Comparison of ENCODE assay signal across 2 cellular contexts in the genomic region with DNA sequence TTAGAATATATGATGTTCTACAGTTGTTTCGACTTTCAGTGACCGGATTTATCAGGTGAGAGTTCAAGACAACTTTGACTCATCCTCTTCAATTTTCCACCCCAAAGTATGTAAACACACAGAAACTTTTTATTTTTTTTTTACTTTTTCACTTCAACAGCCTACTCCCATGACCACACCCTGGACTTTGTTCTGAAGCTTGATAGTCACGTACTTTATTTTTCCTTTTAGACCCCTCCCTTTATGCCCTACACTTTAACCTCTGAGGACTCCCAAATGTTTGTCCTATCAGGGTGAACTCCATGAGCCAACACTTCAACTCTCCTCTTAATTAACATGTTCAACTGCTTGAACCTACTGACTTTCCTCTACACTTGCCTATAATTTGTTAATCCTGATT.
TF ChIP-seq lines count a peak whose summit lies in the region.

No MANE protein-coding gene starts in this region.

TF ChIP-seq in A549, 52 proteins besides CTCF, POLR2A, EP300 and RAD21 (continued from another document):
- TF ChIP-seq ZNF302 (CRISPR knock-in tag; IDR thresholded peaks at IDR 0.05) (no peak), PHF8 (IDR thresholded peaks at IDR 0.05; ENCODE audit: borderline replicate concordance, low read depth) (no peak), EHMT2 (IDR thresholded peaks at IDR 0.05; ENCODE audit: low read depth) (no peak), HEYL (CRISPR knock-in tag; IDR thresholded peaks at IDR 0.05) (no peak), FOXS1 (CRISPR knock-in tag; IDR thresholded peaks at IDR 0.05) (no peak), JUN (IDR thresholded peaks at IDR 0.05) (no peak), RCOR1 (IDR thresholded peaks at IDR 0.05; ENCODE audit: low read depth, low read length) (no peak)
- TF ChIP-seq, protein P1, sequence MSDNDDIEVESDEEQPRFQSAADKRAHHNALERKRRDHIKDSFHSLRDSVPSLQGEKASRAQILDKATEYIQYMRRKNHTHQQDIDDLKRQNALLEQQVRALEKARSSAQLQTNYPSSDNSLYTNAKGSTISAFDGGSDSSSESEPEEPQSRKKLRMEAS (IDR thresholded peaks at IDR 0.05): no peak

TF ChIP-seq in WTC11, 78 proteins besides CTCF, POLR2A, EP300 and RAD21 (continued from another document):
- TF ChIP-seq, protein P2, sequence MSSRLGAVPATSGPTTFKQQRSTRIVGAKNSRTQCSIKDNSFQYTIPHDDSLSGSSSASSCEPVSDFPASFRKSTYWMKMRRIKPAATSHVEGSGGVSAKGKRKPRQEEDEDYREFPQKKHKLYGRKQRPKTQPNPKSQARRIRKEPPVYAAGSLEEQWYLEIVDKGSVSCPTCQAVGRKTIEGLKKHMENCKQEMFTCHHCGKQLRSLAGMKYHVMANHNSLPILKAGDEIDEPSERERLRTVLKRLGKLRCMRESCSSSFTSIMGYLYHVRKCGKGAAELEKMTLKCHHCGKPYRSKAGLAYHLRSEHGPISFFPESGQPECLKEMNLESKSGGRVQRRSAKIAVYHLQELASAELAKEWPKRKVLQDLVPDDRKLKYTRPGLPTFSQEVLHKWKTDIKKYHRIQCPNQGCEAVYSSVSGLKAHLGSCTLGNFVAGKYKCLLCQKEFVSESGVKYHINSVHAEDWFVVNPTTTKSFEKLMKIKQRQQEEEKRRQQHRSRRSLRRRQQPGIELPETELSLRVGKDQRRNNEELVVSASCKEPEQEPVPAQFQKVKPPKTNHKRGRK (CRISPR knock-in tag; IDR thresholded peaks at IDR 0.05; ENCODE audit: borderline replicate concordance): no peak
- no peak for TF ChIP-seq ZNF232 (CRISPR knock-in tag; IDR thresholded peaks at IDR 0.05)
- TF ChIP-seq IRF2 (CRISPR knock-in tag; IDR thresholded peaks at IDR 0.05; ENCODE audit: borderline replicate concordance, low read depth): no peak
- no peak for TF ChIP-seq ETV6 (CRISPR knock-in tag; IDR thresholded peaks at IDR 0.05)
- TF ChIP-seq, protein P3, sequence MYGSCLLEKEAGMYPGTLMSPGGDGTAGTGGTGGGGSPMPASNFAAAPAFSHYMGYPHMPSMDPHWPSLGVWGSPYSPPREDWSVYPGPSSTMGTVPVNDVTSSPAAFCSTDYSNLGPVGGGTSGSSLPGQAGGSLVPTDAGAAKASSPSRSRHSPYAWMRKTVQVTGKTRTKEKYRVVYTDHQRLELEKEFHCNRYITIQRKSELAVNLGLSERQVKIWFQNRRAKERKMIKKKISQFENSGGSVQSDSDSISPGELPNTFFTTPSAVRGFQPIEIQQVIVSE (CRISPR knock-in tag; IDR thresholded peaks at IDR 0.05; ENCODE audit: borderline replicate concordance): no peak
- TF ChIP-seq NFATC4 (CRISPR knock-in tag; IDR thresholded peaks at IDR 0.05): no peak
- TF ChIP-seq, protein P4, sequence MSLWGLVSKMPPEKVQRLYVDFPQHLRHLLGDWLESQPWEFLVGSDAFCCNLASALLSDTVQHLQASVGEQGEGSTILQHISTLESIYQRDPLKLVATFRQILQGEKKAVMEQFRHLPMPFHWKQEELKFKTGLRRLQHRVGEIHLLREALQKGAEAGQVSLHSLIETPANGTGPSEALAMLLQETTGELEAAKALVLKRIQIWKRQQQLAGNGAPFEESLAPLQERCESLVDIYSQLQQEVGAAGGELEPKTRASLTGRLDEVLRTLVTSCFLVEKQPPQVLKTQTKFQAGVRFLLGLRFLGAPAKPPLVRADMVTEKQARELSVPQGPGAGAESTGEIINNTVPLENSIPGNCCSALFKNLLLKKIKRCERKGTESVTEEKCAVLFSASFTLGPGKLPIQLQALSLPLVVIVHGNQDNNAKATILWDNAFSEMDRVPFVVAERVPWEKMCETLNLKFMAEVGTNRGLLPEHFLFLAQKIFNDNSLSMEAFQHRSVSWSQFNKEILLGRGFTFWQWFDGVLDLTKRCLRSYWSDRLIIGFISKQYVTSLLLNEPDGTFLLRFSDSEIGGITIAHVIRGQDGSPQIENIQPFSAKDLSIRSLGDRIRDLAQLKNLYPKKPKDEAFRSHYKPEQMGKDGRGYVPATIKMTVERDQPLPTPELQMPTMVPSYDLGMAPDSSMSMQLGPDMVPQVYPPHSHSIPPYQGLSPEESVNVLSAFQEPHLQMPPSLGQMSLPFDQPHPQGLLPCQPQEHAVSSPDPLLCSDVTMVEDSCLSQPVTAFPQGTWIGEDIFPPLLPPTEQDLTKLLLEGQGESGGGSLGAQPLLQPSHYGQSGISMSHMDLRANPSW (CRISPR knock-in tag; conservative IDR thresholded peaks at IDR 0.05; ENCODE audit: low read depth): no peak
- TF ChIP-seq, protein P5, sequence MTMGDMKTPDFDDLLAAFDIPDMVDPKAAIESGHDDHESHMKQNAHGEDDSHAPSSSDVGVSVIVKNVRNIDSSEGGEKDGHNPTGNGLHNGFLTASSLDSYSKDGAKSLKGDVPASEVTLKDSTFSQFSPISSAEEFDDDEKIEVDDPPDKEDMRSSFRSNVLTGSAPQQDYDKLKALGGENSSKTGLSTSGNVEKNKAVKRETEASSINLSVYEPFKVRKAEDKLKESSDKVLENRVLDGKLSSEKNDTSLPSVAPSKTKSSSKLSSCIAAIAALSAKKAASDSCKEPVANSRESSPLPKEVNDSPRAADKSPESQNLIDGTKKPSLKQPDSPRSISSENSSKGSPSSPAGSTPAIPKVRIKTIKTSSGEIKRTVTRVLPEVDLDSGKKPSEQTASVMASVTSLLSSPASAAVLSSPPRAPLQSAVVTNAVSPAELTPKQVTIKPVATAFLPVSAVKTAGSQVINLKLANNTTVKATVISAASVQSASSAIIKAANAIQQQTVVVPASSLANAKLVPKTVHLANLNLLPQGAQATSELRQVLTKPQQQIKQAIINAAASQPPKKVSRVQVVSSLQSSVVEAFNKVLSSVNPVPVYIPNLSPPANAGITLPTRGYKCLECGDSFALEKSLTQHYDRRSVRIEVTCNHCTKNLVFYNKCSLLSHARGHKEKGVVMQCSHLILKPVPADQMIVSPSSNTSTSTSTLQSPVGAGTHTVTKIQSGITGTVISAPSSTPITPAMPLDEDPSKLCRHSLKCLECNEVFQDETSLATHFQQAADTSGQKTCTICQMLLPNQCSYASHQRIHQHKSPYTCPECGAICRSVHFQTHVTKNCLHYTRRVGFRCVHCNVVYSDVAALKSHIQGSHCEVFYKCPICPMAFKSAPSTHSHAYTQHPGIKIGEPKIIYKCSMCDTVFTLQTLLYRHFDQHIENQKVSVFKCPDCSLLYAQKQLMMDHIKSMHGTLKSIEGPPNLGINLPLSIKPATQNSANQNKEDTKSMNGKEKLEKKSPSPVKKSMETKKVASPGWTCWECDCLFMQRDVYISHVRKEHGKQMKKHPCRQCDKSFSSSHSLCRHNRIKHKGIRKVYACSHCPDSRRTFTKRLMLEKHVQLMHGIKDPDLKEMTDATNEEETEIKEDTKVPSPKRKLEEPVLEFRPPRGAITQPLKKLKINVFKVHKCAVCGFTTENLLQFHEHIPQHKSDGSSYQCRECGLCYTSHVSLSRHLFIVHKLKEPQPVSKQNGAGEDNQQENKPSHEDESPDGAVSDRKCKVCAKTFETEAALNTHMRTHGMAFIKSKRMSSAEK (CRISPR knock-in tag; IDR thresholded peaks at IDR 0.05; ENCODE audit: borderline replicate concordance): no peak
- no peak for TF ChIP-seq HMGA2 (CRISPR knock-in tag; IDR thresholded peaks at IDR 0.05)
- TF ChIP-seq ZNF671 (CRISPR knock-in tag; IDR thresholded peaks at IDR 0.05): no peak
- TF ChIP-seq MXD4 (CRISPR knock-in tag; IDR thresholded peaks at IDR 0.05; ENCODE audit: borderline replicate concordance): no peak
- TF ChIP-seq JUN (CRISPR knock-in tag; IDR thresholded peaks at IDR 0.05): no peak
- TF ChIP-seq OVOL2 (CRISPR knock-in tag; IDR thresholded peaks at IDR 0.05; ENCODE audit: borderline replicate concordance): no peak
- TF ChIP-seq GTF2I (CRISPR knock-in tag; conservative IDR thresholded peaks at IDR 0.05): no peak
- TF ChIP-seq CBFB (CRISPR knock-in tag; IDR thresholded peaks at IDR 0.05; ENCODE audit: low read depth): no peak
- TF ChIP-seq, protein P6, sequence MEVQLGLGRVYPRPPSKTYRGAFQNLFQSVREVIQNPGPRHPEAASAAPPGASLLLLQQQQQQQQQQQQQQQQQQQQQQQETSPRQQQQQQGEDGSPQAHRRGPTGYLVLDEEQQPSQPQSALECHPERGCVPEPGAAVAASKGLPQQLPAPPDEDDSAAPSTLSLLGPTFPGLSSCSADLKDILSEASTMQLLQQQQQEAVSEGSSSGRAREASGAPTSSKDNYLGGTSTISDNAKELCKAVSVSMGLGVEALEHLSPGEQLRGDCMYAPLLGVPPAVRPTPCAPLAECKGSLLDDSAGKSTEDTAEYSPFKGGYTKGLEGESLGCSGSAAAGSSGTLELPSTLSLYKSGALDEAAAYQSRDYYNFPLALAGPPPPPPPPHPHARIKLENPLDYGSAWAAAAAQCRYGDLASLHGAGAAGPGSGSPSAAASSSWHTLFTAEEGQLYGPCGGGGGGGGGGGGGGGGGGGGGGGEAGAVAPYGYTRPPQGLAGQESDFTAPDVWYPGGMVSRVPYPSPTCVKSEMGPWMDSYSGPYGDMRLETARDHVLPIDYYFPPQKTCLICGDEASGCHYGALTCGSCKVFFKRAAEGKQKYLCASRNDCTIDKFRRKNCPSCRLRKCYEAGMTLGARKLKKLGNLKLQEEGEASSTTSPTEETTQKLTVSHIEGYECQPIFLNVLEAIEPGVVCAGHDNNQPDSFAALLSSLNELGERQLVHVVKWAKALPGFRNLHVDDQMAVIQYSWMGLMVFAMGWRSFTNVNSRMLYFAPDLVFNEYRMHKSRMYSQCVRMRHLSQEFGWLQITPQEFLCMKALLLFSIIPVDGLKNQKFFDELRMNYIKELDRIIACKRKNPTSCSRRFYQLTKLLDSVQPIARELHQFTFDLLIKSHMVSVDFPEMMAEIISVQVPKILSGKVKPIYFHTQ (CRISPR knock-in tag; IDR thresholded peaks at IDR 0.05): no peak
- TF ChIP-seq CREB1 (CRISPR knock-in tag; IDR thresholded peaks at IDR 0.05): no peak
